2 cellular contexts compared by ENCODE assay signal in genomic region chr20:37296371-37296770, GRCh38.
TF ChIP-seq lines count a peak whose summit lies in the region.

No MANE protein-coding gene starts in this region.

TF ChIP-seq in SK-N-SH, 30 proteins besides CTCF, POLR2A, EP300 and RAD21 (continued from another document):
- TF ChIP-seq CHD2 (IDR thresholded peaks at IDR 0.05; ENCODE audit: low read length, partially characterized antibody) (no peak), MEF2A (IDR thresholded peaks at IDR 0.05; ENCODE audit: borderline replicate concordance, low read depth) (no peak), SMC3 (IDR thresholded peaks at IDR 0.05; ENCODE audit: low read depth, low read length) (no peak), FOSL2 (IDR thresholded peaks at IDR 0.05; ENCODE audit: borderline replicate concordance, low read depth) (no peak), RFX5 (IDR thresholded peaks at IDR 0.05; ENCODE audit: low read length) (no peak), FOXJ3 (CRISPR knock-in tag; IDR thresholded peaks at IDR 0.05) (no peak), RCOR1 (IDR thresholded peaks at IDR 0.05; ENCODE audit: low read length) (no peak), GABPA (IDR thresholded peaks at IDR 0.05; ENCODE audit: low read depth) (no peak)
- TF ChIP-seq, protein P1, sequence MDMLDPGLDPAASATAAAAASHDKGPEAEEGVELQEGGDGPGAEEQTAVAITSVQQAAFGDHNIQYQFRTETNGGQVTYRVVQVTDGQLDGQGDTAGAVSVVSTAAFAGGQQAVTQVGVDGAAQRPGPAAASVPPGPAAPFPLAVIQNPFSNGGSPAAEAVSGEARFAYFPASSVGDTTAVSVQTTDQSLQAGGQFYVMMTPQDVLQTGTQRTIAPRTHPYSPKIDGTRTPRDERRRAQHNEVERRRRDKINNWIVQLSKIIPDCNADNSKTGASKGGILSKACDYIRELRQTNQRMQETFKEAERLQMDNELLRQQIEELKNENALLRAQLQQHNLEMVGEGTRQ (IDR thresholded peaks at IDR 0.05; ENCODE audit: borderline replicate concordance, low read depth, low read length): no peak
- TF ChIP-seq, protein P2, sequence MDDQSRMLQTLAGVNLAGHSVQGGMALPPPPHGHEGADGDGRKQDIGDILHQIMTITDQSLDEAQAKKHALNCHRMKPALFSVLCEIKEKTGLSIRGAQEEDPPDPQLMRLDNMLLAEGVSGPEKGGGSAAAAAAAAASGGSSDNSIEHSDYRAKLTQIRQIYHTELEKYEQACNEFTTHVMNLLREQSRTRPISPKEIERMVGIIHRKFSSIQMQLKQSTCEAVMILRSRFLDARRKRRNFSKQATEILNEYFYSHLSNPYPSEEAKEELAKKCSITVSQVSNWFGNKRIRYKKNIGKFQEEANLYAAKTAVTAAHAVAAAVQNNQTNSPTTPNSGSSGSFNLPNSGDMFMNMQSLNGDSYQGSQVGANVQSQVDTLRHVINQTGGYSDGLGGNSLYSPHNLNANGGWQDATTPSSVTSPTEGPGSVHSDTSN (IDR thresholded peaks at IDR 0.05): no peak
- TF ChIP-seq, protein P3, sequence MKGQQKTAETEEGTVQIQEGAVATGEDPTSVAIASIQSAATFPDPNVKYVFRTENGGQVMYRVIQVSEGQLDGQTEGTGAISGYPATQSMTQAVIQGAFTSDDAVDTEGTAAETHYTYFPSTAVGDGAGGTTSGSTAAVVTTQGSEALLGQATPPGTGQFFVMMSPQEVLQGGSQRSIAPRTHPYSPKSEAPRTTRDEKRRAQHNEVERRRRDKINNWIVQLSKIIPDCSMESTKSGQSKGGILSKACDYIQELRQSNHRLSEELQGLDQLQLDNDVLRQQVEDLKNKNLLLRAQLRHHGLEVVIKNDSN (IDR thresholded peaks at IDR 0.05; ENCODE audit: borderline replicate concordance, low read depth): no peak

TF ChIP-seq in SK-N-SH treated with all-trans-retinoic acid at 6 μM for 48 hours, 23 proteins besides CTCF, POLR2A, EP300 and RAD21 (continued from another document):
- TF ChIP-seq TSHZ2 (CRISPR knock-in tag; IDR thresholded peaks at IDR 0.05) (no peak), ARNTL (CRISPR knock-in tag; IDR thresholded peaks at IDR 0.05; ENCODE audit: borderline replicate concordance, low read depth) (no peak), BACH2 (CRISPR knock-in tag; IDR thresholded peaks at IDR 0.05; ENCODE audit: borderline replicate concordance) (no peak), ZFP3 (CRISPR knock-in tag; IDR thresholded peaks at IDR 0.05) (no peak), ESRRG (CRISPR knock-in tag; IDR thresholded peaks at IDR 0.05) (no peak), RARB (CRISPR knock-in tag; IDR thresholded peaks at IDR 0.05) (no peak), ZNF8 (CRISPR knock-in tag; IDR thresholded peaks at IDR 0.05) (no peak), ZNF565 (CRISPR knock-in tag; conservative IDR thresholded peaks at IDR 0.05; ENCODE audit: low read depth) (no peak), TOX (CRISPR knock-in tag; IDR thresholded peaks at IDR 0.05; ENCODE audit: borderline replicate concordance) (no peak), GLIS3 (CRISPR knock-in tag; IDR thresholded peaks at IDR 0.05) (no peak), ZFP30 (CRISPR knock-in tag; IDR thresholded peaks at IDR 0.05) (no peak)
- TF ChIP-seq, protein P4, sequence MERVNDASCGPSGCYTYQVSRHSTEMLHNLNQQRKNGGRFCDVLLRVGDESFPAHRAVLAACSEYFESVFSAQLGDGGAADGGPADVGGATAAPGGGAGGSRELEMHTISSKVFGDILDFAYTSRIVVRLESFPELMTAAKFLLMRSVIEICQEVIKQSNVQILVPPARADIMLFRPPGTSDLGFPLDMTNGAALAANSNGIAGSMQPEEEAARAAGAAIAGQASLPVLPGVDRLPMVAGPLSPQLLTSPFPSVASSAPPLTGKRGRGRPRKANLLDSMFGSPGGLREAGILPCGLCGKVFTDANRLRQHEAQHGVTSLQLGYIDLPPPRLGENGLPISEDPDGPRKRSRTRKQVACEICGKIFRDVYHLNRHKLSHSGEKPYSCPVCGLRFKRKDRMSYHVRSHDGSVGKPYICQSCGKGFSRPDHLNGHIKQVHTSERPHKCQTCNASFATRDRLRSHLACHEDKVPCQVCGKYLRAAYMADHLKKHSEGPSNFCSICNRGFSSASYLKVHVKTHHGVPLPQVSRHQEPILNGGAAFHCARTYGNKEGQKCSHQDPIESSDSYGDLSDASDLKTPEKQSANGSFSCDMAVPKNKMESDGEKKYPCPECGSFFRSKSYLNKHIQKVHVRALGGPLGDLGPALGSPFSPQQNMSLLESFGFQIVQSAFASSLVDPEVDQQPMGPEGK (CRISPR knock-in tag; IDR thresholded peaks at IDR 0.05; ENCODE audit: borderline replicate concordance): no peak
- TF ChIP-seq, protein P5, sequence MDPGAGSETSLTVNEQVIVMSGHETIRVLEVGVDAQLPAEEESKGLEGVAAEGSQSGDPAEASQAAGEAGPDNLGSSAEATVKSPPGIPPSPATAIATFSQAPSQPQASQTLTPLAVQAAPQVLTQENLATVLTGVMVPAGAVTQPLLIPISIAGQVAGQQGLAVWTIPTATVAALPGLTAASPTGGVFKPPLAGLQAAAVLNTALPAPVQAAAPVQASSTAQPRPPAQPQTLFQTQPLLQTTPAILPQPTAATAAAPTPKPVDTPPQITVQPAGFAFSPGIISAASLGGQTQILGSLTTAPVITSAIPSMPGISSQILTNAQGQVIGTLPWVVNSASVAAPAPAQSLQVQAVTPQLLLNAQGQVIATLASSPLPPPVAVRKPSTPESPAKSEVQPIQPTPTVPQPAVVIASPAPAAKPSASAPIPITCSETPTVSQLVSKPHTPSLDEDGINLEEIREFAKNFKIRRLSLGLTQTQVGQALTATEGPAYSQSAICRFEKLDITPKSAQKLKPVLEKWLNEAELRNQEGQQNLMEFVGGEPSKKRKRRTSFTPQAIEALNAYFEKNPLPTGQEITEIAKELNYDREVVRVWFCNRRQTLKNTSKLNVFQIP (CRISPR knock-in tag; IDR thresholded peaks at IDR 0.05; ENCODE audit: borderline replicate concordance, low read depth): no peak
